1 cellular context compared by ENCODE assay signal in the genomic region with DNA sequence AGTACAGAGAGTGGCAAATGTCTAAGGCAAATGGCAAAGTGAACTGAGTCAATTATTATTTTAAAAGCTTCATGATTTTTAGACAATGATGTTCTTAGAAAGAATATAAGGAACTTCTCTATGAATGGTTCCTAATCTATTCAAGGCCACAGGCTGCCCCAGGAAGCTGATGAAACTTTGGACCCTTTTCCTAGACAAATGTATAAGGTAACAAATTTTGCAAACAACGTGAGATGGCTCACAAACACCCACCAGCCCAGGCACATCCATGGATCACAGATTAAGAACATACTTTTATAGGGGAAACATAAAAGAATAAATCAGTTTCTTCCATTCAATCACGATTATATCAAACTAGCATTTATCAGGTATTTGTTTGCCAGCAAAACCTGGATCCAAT.
TF ChIP-seq lines count a peak whose summit lies in the region.

No MANE protein-coding gene starts in this region.

TF ChIP-seq in HepG2, 621 proteins besides CTCF, POLR2A, EP300 and RAD21 (continued from another document and continues in another):
- TF ChIP-seq, protein P1, sequence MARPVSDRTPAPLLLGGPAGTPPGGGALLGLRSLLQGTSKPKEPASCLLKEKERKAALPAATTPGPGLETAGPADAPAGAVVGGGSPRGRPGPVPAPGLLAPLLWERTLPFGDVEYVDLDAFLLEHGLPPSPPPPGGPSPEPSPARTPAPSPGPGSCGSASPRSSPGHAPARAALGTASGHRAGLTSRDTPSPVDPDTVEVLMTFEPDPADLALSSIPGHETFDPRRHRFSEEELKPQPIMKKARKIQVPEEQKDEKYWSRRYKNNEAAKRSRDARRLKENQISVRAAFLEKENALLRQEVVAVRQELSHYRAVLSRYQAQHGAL (CRISPR knock-in tag; IDR thresholded peaks at IDR 0.05; ENCODE audit: not compliant biosample characterization), result no peak
- TF ChIP-seq ZNF749 (CRISPR knock-in tag; IDR thresholded peaks at IDR 0.05; ENCODE audit: borderline replicate concordance) (no peak), KLF9 (CRISPR knock-in tag; IDR thresholded peaks at IDR 0.05; ENCODE audit: low read depth) (no peak), ARID2 (CRISPR knock-in tag; IDR thresholded peaks at IDR 0.05; ENCODE audit: borderline replicate concordance) (no peak), RFX5 (IDR thresholded peaks at IDR 0.05; ENCODE audit: low read depth, low read length) (no peak), FOXK2 (IDR thresholded peaks at IDR 0.05) (no peak), NPAS2 (CRISPR knock-in tag; IDR thresholded peaks at IDR 0.05; ENCODE audit: borderline replicate concordance) (no peak), ZNF572 (CRISPR knock-in tag; IDR thresholded peaks at IDR 0.05) (no peak), ATF1 (CRISPR knock-in tag; IDR thresholded peaks at IDR 0.05) (no peak), SALL1 (CRISPR knock-in tag; IDR thresholded peaks at IDR 0.05) (peak; percentile 61; the same call in 1 of the 2 replicates), MIXL1 (CRISPR knock-in tag; IDR thresholded peaks at IDR 0.05) (peak; percentile 47; the same call in 1 of the 2 replicates), RBAK (CRISPR knock-in tag; IDR thresholded peaks at IDR 0.05) (no peak), PCBP1 (IDR thresholded peaks at IDR 0.05; ENCODE audit: borderline replicate concordance, low read depth, low read length) (no peak), PLRG1 (conservative IDR thresholded peaks at IDR 0.05) (no peak), ZNF772 (CRISPR knock-in tag; IDR thresholded peaks at IDR 0.05) (no peak), FOXA3 (CRISPR knock-in tag; IDR thresholded peaks at IDR 0.05) (peak; percentile 69), SIX4 (CRISPR knock-in tag; IDR thresholded peaks at IDR 0.05) (peak; percentile 38; the same call in 1 of the 2 replicates), MTF1 (CRISPR knock-in tag; IDR thresholded peaks at IDR 0.05) (no peak), SRSF9 (IDR thresholded peaks at IDR 0.05; ENCODE audit: borderline replicate concordance, insufficient read depth, low read depth, low read length, poor library complexity, severe bottlenecking) (no peak), ZNF556 (CRISPR knock-in tag; IDR thresholded peaks at IDR 0.05; ENCODE audit: borderline replicate concordance) (0 out of 2 replicates have a peak, but pooled peaks have one; percentile 25), TBX2 (CRISPR knock-in tag; IDR thresholded peaks at IDR 0.05; ENCODE audit: borderline replicate concordance) (0 out of 2 replicates have a peak, but pooled peaks have one; percentile 33), HCFC1 (IDR thresholded peaks at IDR 0.05; ENCODE audit: low read depth, low read length) (no peak), SIX1 (CRISPR knock-in tag; IDR thresholded peaks at IDR 0.05; ENCODE audit: borderline replicate concordance) (peak; percentile 72; the same call in 1 of the 2 replicates), RXRB (CRISPR knock-in tag; IDR thresholded peaks at IDR 0.05; ENCODE audit: borderline replicate concordance) (peak; percentile 72), ZNF335 (CRISPR knock-in tag; IDR thresholded peaks at IDR 0.05) (no peak), PPARG (CRISPR knock-in tag; conservative IDR thresholded peaks at IDR 0.05) (peak; percentile 44; the same call in 1 of the 2 replicates), SNRNP70 (IDR thresholded peaks at IDR 0.05; ENCODE audit: low read depth, low read length) (no peak), EHMT2 (IDR thresholded peaks at IDR 0.05; ENCODE audit: borderline replicate concordance, low read depth, low read length) (peak; percentile 72; the same call in 1 of the 2 replicates), ZNF746 (CRISPR knock-in tag; IDR thresholded peaks at IDR 0.05) (no peak), ZNF644 (CRISPR knock-in tag; IDR thresholded peaks at IDR 0.05; ENCODE audit: low read depth) (peak; percentile 68), NFIC (IDR thresholded peaks at IDR 0.05; ENCODE audit: low read length) (peak; percentile 75; the same call in 1 of the 2 replicates), ZNF563 (CRISPR knock-in tag; IDR thresholded peaks at IDR 0.05) (no peak), KDM5B (CRISPR knock-in tag; IDR thresholded peaks at IDR 0.05; ENCODE audit: borderline replicate concordance) (no peak), NFKB2 (CRISPR knock-in tag; IDR thresholded peaks at IDR 0.05; ENCODE audit: borderline replicate concordance) (no peak), ZNF251 (CRISPR knock-in tag; IDR thresholded peaks at IDR 0.05) (no peak), CREM (IDR thresholded peaks at IDR 0.05) (peak; percentile 53), CREM (CRISPR knock-in tag; IDR thresholded peaks at IDR 0.05) (no peak), ZNF614 (CRISPR knock-in tag; IDR thresholded peaks at IDR 0.05; ENCODE audit: borderline replicate concordance) (0 out of 2 replicates have a peak, but pooled peaks have one; percentile 40), ZKSCAN8 (CRISPR knock-in tag; IDR thresholded peaks at IDR 0.05; ENCODE audit: borderline replicate concordance) (peak; percentile 25; the same call in 1 of the 2 replicates), HNRNPH1 (optimal IDR thresholded peaks at IDR 0.05; ENCODE audit: low read depth, low read length) (no peak), POLR2AphosphoS5 (IDR thresholded peaks at IDR 0.05; ENCODE audit: low read depth, low read length) (no peak), HNRNPK (IDR thresholded peaks at IDR 0.05; ENCODE audit: low read depth, low read length, poor library complexity, severe bottlenecking) (no peak), HNF4G (IDR thresholded peaks at IDR 0.05; ENCODE audit: borderline replicate concordance, low read depth, low read length) (peak; percentile 49; the same call in 1 of the 2 replicates), HNF4G (CRISPR knock-in tag; IDR thresholded peaks at IDR 0.05; ENCODE audit: borderline replicate concordance, low read depth) (peak; percentile 46; the same call in 1 of the 2 replicates), ZBTB3 (CRISPR knock-in tag; IDR thresholded peaks at IDR 0.05; ENCODE audit: borderline replicate concordance, low read depth) (no peak), RARA (CRISPR knock-in tag; IDR thresholded peaks at IDR 0.05) (peak; percentile 73), IRX3 (CRISPR knock-in tag; IDR thresholded peaks at IDR 0.05; ENCODE audit: borderline replicate concordance, low read depth) (no peak)
- TF ChIP-seq, protein P2, sequence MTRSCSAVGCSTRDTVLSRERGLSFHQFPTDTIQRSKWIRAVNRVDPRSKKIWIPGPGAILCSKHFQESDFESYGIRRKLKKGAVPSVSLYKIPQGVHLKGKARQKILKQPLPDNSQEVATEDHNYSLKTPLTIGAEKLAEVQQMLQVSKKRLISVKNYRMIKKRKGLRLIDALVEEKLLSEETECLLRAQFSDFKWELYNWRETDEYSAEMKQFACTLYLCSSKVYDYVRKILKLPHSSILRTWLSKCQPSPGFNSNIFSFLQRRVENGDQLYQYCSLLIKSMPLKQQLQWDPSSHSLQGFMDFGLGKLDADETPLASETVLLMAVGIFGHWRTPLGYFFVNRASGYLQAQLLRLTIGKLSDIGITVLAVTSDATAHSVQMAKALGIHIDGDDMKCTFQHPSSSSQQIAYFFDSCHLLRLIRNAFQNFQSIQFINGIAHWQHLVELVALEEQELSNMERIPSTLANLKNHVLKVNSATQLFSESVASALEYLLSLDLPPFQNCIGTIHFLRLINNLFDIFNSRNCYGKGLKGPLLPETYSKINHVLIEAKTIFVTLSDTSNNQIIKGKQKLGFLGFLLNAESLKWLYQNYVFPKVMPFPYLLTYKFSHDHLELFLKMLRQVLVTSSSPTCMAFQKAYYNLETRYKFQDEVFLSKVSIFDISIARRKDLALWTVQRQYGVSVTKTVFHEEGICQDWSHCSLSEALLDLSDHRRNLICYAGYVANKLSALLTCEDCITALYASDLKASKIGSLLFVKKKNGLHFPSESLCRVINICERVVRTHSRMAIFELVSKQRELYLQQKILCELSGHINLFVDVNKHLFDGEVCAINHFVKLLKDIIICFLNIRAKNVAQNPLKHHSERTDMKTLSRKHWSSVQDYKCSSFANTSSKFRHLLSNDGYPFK (CRISPR knock-in tag; IDR thresholded peaks at IDR 0.05; ENCODE audit: borderline replicate concordance), result no peak
- TF ChIP-seq, protein P3, sequence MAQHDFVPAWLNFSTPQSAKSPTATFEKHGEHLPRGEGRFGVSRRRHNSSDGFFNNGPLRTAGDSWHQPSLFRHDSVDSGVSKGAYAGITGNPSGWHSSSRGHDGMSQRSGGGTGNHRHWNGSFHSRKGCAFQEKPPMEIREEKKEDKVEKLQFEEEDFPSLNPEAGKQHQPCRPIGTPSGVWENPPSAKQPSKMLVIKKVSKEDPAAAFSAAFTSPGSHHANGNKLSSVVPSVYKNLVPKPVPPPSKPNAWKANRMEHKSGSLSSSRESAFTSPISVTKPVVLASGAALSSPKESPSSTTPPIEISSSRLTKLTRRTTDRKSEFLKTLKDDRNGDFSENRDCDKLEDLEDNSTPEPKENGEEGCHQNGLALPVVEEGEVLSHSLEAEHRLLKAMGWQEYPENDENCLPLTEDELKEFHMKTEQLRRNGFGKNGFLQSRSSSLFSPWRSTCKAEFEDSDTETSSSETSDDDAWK (CRISPR knock-in tag; IDR thresholded peaks at IDR 0.05), result no peak
- TF ChIP-seq, protein P4, sequence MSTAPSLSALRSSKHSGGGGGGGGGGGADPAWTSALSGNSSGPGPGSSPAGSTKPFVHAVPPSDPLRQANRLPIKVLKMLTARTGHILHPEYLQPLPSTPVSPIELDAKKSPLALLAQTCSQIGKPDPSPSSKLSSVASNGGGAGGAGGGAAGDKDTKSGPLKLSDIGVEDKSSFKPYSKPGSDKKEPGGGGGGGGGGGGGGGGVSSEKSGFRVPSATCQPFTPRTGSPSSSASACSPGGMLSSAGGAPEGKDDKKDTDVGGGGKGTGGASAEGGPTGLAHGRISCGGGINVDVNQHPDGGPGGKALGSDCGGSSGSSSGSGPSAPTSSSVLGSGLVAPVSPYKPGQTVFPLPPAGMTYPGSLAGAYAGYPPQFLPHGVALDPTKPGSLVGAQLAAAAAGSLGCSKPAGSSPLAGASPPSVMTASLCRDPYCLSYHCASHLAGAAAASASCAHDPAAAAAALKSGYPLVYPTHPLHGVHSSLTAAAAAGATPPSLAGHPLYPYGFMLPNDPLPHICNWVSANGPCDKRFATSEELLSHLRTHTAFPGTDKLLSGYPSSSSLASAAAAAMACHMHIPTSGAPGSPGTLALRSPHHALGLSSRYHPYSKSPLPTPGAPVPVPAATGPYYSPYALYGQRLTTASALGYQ (CRISPR knock-in tag; IDR thresholded peaks at IDR 0.05), result no peak
- TF ChIP-seq, protein P5, sequence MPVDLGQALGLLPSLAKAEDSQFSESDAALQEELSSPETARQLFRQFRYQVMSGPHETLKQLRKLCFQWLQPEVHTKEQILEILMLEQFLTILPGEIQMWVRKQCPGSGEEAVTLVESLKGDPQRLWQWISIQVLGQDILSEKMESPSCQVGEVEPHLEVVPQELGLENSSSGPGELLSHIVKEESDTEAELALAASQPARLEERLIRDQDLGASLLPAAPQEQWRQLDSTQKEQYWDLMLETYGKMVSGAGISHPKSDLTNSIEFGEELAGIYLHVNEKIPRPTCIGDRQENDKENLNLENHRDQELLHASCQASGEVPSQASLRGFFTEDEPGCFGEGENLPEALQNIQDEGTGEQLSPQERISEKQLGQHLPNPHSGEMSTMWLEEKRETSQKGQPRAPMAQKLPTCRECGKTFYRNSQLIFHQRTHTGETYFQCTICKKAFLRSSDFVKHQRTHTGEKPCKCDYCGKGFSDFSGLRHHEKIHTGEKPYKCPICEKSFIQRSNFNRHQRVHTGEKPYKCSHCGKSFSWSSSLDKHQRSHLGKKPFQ (CRISPR knock-in tag; IDR thresholded peaks at IDR 0.05; ENCODE audit: insufficient replicate concordance), result no peak
- TF ChIP-seq, protein P6, sequence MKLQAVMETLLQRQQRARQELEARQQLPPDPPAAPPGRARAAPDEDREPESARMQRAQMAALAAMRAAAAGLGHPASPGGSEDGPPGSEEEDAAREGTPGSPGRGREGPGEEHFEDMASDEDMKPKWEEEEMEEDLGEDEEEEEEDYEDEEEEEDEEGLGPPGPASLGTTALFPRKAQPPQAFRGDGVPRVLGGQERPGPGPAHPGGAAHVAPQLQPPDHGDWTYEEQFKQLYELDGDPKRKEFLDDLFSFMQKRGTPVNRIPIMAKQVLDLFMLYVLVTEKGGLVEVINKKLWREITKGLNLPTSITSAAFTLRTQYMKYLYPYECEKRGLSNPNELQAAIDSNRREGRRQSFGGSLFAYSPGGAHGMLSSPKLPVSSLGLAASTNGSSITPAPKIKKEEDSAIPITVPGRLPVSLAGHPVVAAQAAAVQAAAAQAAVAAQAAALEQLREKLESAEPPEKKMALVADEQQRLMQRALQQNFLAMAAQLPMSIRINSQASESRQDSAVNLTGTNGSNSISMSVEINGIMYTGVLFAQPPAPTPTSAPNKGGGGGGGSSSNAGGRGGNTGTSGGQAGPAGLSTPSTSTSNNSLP (IDR thresholded peaks at IDR 0.05; ENCODE audit: low read depth, low read length), result no peak
- TF ChIP-seq, protein P7, sequence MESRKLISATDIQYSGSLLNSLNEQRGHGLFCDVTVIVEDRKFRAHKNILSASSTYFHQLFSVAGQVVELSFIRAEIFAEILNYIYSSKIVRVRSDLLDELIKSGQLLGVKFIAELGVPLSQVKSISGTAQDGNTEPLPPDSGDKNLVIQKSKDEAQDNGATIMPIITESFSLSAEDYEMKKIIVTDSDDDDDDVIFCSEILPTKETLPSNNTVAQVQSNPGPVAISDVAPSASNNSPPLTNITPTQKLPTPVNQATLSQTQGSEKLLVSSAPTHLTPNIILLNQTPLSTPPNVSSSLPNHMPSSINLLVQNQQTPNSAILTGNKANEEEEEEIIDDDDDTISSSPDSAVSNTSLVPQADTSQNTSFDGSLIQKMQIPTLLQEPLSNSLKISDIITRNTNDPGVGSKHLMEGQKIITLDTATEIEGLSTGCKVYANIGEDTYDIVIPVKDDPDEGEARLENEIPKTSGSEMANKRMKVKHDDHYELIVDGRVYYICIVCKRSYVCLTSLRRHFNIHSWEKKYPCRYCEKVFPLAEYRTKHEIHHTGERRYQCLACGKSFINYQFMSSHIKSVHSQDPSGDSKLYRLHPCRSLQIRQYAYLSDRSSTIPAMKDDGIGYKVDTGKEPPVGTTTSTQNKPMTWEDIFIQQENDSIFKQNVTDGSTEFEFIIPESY (CRISPR knock-in tag; IDR thresholded peaks at IDR 0.05), result no peak
- TF ChIP-seq, protein P8, sequence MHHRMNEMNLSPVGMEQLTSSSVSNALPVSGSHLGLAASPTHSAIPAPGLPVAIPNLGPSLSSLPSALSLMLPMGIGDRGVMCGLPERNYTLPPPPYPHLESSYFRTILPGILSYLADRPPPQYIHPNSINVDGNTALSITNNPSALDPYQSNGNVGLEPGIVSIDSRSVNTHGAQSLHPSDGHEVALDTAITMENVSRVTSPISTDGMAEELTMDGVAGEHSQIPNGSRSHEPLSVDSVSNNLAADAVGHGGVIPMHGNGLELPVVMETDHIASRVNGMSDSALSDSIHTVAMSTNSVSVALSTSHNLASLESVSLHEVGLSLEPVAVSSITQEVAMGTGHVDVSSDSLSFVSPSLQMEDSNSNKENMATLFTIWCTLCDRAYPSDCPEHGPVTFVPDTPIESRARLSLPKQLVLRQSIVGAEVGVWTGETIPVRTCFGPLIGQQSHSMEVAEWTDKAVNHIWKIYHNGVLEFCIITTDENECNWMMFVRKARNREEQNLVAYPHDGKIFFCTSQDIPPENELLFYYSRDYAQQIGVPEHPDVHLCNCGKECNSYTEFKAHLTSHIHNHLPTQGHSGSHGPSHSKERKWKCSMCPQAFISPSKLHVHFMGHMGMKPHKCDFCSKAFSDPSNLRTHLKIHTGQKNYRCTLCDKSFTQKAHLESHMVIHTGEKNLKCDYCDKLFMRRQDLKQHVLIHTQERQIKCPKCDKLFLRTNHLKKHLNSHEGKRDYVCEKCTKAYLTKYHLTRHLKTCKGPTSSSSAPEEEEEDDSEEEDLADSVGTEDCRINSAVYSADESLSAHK (CRISPR knock-in tag; IDR thresholded peaks at IDR 0.05; ENCODE audit: borderline replicate concordance), result no peak
